ENCODE assay signal across 12 cellular contexts in the genomic region with DNA sequence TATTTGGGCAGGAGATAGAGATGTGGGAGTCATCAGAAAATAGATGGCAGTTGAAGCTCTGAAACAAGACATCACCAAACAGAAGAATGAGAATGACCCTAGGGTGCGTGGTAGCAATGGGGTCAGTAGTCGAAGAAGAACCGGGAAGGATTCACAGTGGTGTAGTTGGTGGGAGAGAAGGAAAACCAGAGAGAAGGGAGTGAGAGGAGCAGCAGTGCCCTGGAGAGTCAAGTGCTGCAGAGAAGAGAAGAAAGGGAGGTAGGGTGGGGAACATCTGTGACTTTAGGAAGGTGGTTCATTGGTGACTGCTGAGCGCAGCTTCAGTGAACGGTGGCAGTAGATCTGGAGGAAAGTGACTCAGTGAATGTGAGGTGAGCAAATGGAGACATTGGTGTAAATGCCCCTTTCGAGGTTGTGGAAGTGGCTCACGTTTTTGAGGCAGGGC. TPM values are rescaled to one million over a fixed set of nuclear protein-coding genes. Genes with fewer than 3 reads are reported as not detected.
DNase-seq lines count a peak whose midpoint lies in the region; ATAC-seq and TF ChIP-seq lines count a peak whose summit lies in the region.
"Had no signal": no experiment of that assay in that cellular context is flagged by ENCODE, and none has a peak within 500 bp of the region (broad histone marks: within the 10 kb centered on the region; RNA-seq: fewer than 3 reads in every experiment).

No MANE protein-coding gene starts in this region.

- peak overlapping the region; percentile 53 to 55 for H3K4me3 Mint-ChIP-seq in effector memory CD8-positive, alpha-beta T cell
- H3K4me3 Mint-ChIP-seq: GM23338 had no signal

- no peak for ATAC-seq in RWPE2 (ENCODE audit: low read depth)
- peak; percentile 7 for ATAC-seq in effector memory CD8-positive, alpha-beta T cell (replicated peaks)
- ATAC-seq in upper lobe of right lung, result no peak
- ATAC-seq in GM19324 (IDR thresholded peaks at IDR 0.05; ENCODE audit: low FRiP score, unreplicated experiment), result no peak
- ATAC-seq: GM23338 had no signal

- no peaks in the 10 kb centered on the region for H3K36me3 ChIP-seq in RWPE2 (ENCODE audit: low read depth)
- no peaks in the 10 kb centered on the region for H3K36me3 ChIP-seq in upper lobe of right lung
- H3K36me3 ChIP-seq: heart right ventricle had no signal

- peaks cover 64 to 81% of the 10 kb centered on the region in 2 donors for H3K4me1 Mint-ChIP-seq in effector memory CD8-positive, alpha-beta T cell (ENCODE audit: low read depth in 2 of 2)

- H3K4me1 ChIP-seq in RWPE2 (ENCODE audit: insufficient read depth, poor library complexity, severe bottlenecking) (peaks cover 12% of the 10 kb centered on the region), upper lobe of right lung (peaks cover 8% of the 10 kb centered on the region)
- H3K4me1 ChIP-seq: testis had no signal

- H3K4me3 ChIP-seq in RWPE2 (ENCODE audit: severe bottlenecking) (no peak overlapping the region), upper lobe of right lung (no peak overlapping the region)
- H3K4me3 ChIP-seq: GM23338, heart right ventricle, testis had no signal

- no peaks in the 10 kb centered on the region for H3K27me3 Mint-ChIP-seq in effector memory CD8-positive, alpha-beta T cell

- H3K36me3 Mint-ChIP-seq in effector memory CD8-positive, alpha-beta T cell (ENCODE audit: insufficient read depth), result peaks cover 26% of the 10 kb centered on the region

- TF ChIP-seq CTCF in RWPE2 (IDR thresholded peaks at IDR 0.05; ENCODE audit: poor library complexity, severe bottlenecking) (no peak), upper lobe of right lung (IDR thresholded peaks at IDR 0.05) (no peak)

- peak overlapping the region; percentile 39 for H3K27ac ChIP-seq in RWPE2 (ENCODE audit: poor library complexity, severe bottlenecking)
- H3K27ac ChIP-seq in upper lobe of right lung, result peak overlapping the region; percentile 19
- H3K27ac ChIP-seq: C4-2B, testis had no signal

- H3K9me3 ChIP-seq in RWPE2 (ENCODE audit: severe bottlenecking) (no peaks in the 10 kb centered on the region), upper lobe of right lung (no peaks in the 10 kb centered on the region)
- H3K9me3 ChIP-seq: heart right ventricle, testis had no signal

- H3K27ac Mint-ChIP-seq in effector memory CD8-positive, alpha-beta T cell, result peak overlapping the region; percentile 92 to 97
- H3K27ac Mint-ChIP-seq: GM23338 had no signal

- intact Hi-C loops in upper lobe of right lung (cut with DNase I), result no loop called here
- intact Hi-C loops in head of caudate nucleus (cut with DNase I), result no loop called here

- H3K9me3 Mint-ChIP-seq in effector memory CD8-positive, alpha-beta T cell, result no peaks in the 10 kb centered on the region
- H3K9me3 Mint-ChIP-seq: GM23338 had no signal

- H3K27me3 ChIP-seq in RWPE2 (ENCODE audit: insufficient read depth, poor library complexity, severe bottlenecking) (no peaks in the 10 kb centered on the region), upper lobe of right lung (no peaks in the 10 kb centered on the region)
- H3K27me3 ChIP-seq: heart right ventricle, testis had no signal

- DNase-seq in stimulated activated CD4-positive, alpha-beta T cell treated with anti-CD3 and anti-CD28 coated beads, Interleukin-4, amount 100 ng/mL, for 1 hour, result peak; percentile 22
- DNase-seq in stimulated activated CD4-positive, alpha-beta T cell treated with anti-CD3 and anti-CD28 coated beads, Interleukin-1b, Interleukin-23, amount 100 ng/mL, for 48 hours, result no peak
- no peak for DNase-seq in RWPE2 (ENCODE audit: low spot score)
- no peak for DNase-seq in effector memory CD8-positive, alpha-beta T cell
- no peak for DNase-seq in upper lobe of right lung
- DNase-seq in NCI-H2081 (lab: John Stamatoyannopoulos, UW), result no peak
- DNase-seq in head of caudate nucleus, result no peak
- DNase-seq: heart right ventricle, testis had no signal

RNA-seq across cellular contexts. Expression of a gene that starts 36.5 kb away (rescaled TPM):
- total RNA-seq in upper lobe of right lung, result 71.1 TPM
